26 cellular contexts compared by ENCODE assay signal in genomic region chr5:2715856-2716255, GRCh38. TPM values are rescaled to one million over a fixed set of nuclear protein-coding genes. Genes with fewer than 3 reads are reported as not detected.
"Had no signal": no experiment of that assay in that cellular context is flagged by ENCODE, and none has a peak within 500 bp of the region (broad histone marks: within the 10 kb centered on the region; RNA-seq: fewer than 3 reads in every experiment).

No MANE protein-coding gene starts in this region.

- H3K36me3 ChIP-seq: left ventricle myocardium inferior, ovary, right atrium auricular region, right lobe of liver, stomach, thyroid gland, transverse colon, upper lobe of right lung had no signal

- DNase-seq: islet precursor cell; left ventricle myocardium inferior; mesendoderm; midbrain; mucosa of descending colon; naive thymus-derived CD4-positive, alpha-beta T cell; ovary; right lobe of liver; stimulated activated CD4-positive, alpha-beta T cell treated with anti-CD3 and anti-CD28 coated beads, Interleukin-12 subunit alpha, Interleukin-12 subunit beta, amount 100 ng/mL, for 4 hours; stimulated activated CD4-positive, alpha-beta T cell treated with anti-CD3 and anti-CD28 coated beads, Interleukin-15, amount 100 ng/mL, for 24 hours; stimulated activated CD4-positive, alpha-beta T cell treated with anti-CD3 and anti-CD28 coated beads, Interleukin-2, amount 100 ng/mL, for 24 hours; stimulated activated CD4-positive, alpha-beta T cell treated with anti-CD3 and anti-CD28 coated beads, Interleukin-4, amount 100 ng/mL, for 1 hour; stimulated activated naive B cell treated with anti-CD40 and anti-IgM and Interleukin-4, amounts not matched to agents 10 μg/mL and 1 μg/mL and 100 μg/mL, for 72 hours; stimulated activated naive CD8-positive, alpha-beta T cell treated with anti-CD3 and anti-CD28 coated beads, Interleukin-15, Interleukin-2, amounts not matched to agents 100 U/mL and 50 U/mL, for 24 hours; stomach; testis; thyroid gland; transverse colon; upper lobe of right lung had no signal

- H3K27ac Mint-ChIP-seq: naive thymus-derived CD4-positive, alpha-beta T cell; natural killer cell treated with Interleukin-12 subunit alpha and Interleukin-12 subunit beta and Interleukin-15 and Interleukin-18, amount 100 ng/mL, for 72 hours; progenitor cell of endocrine pancreas; stimulated activated naive B cell treated with anti-CD40 and anti-IgM and Interleukin-4, amounts not matched to agents 10 μg/mL and 1 μg/mL and 100 μg/mL, for 72 hours had no signal

- ATAC-seq: mucosa of descending colon; naive thymus-derived CD4-positive, alpha-beta T cell; natural killer cell treated with Interleukin-12 subunit alpha and Interleukin-12 subunit beta and Interleukin-15 and Interleukin-18, amount 100 ng/mL, for 72 hours; stimulated activated naive B cell treated with anti-CD40 and anti-IgM and Interleukin-4, amounts not matched to agents 10 μg/mL and 1 μg/mL and 100 μg/mL, for 72 hours; stimulated activated naive CD8-positive, alpha-beta T cell treated with anti-CD3 and anti-CD28 coated beads, Interleukin-15, Interleukin-2, amounts not matched to agents 100 U/mL and 50 U/mL, for 24 hours; upper lobe of right lung had no signal

- H3K4me1 ChIP-seq: left ventricle myocardium inferior, right atrium auricular region, right lobe of liver, stomach, testis, thyroid gland, transverse colon, upper lobe of right lung had no signal

- H3K9me3 ChIP-seq: left ventricle myocardium inferior, mucosa of descending colon, ovary, right atrium auricular region, right lobe of liver, stomach, testis, thyroid gland, transverse colon, upper lobe of right lung had no signal

- H3K27me3 ChIP-seq: ovary, right atrium auricular region, right lobe of liver, testis, thyroid gland, upper lobe of right lung had no signal

- H3K27ac ChIP-seq: left ventricle myocardium inferior, ovary, right atrium auricular region, right lobe of liver, skin epidermis, stomach, testis, thyroid gland, transverse colon, upper lobe of right lung had no signal

- H3K4me3 ChIP-seq: left ventricle myocardium inferior, lung, mucosa of descending colon, ovary, right atrium auricular region, right lobe of liver, skin epidermis, stomach, testis, thyroid gland, transverse colon, upper lobe of right lung had no signal

- H3K36me3 Mint-ChIP-seq: naive thymus-derived CD4-positive, alpha-beta T cell; natural killer cell treated with Interleukin-12 subunit alpha and Interleukin-12 subunit beta and Interleukin-15 and Interleukin-18, amount 100 ng/mL, for 72 hours; stimulated activated naive B cell treated with anti-CD40 and anti-IgM and Interleukin-4, amounts not matched to agents 10 μg/mL and 1 μg/mL and 100 μg/mL, for 72 hours had no signal

- FAIRE-seq: urothelium cell line had no signal

RNA-seq across cellular contexts. Expression of gene IRX2, which starts 35.6 kb away (rescaled TPM):
- total RNA-seq: naive thymus-derived CD4-positive, alpha-beta T cell; natural killer cell treated with Interleukin-12 subunit alpha and Interleukin-12 subunit beta and Interleukin-15 and Interleukin-18, amount 100 ng/mL, for 72 hours; pulmonary artery endothelial cell; right lobe of liver; transverse colon had no signal
- polyA plus RNA-seq: naive thymus-derived CD4-positive, alpha-beta T cell had no signal
